In genomic region chr17:67475161-67475887, GRCh38 we compare ENCODE assay signal across 8 cellular contexts.
A peak's percentile ranks its signal among the peaks of the same experiment; 100 is the strongest.
DNase-seq lines count a peak whose midpoint lies in the region; ATAC-seq and TF ChIP-seq lines count a peak whose summit lies in the region.

No MANE protein-coding gene starts in this region.

- DNase-seq in AML-193 (lab: John Stamatoyannopoulos, UW) (peak; percentile 68 to 84), NCI-H1105 treated with DMSO at 0.1 percent for 48 hours (lab: John Stamatoyannopoulos, UW) (peak; percentile 83), SW 1271 (lab: John Stamatoyannopoulos, UW) (peak; percentile 50 to 76), Right ventricle myocardium superior (peak; percentile 88), prostate gland (ENCODE audit: low spot score) (peak; percentile 85), upper lobe of left lung (peak in 1 of 2 donors; percentile 87)
- peak; percentile 82 for DNase-seq in activated naive CD8-positive, alpha-beta T cell treated with anti-CD3 and anti-CD28 coated beads for 36 hours

- H3K4me3 Mint-ChIP-seq in activated naive CD8-positive, alpha-beta T cell treated with anti-CD3 and anti-CD28 coated beads for 36 hours, result peak overlapping the region; percentile 77

- intact Hi-C loops in Right ventricle myocardium superior (cut with DNase I), result loop anchor here (5.0 kb wide), 1 partner anchor 98 kb away; the partner anchor contains the start of gene PITPNC1
- intact Hi-C loops in prostate gland (cut with DNase I), result loop anchor here (2.0 to 10.0 kb wide), 2 partner anchors 97 to 129 kb away; no protein-coding TSS in a partner anchor

- TF ChIP-seq POLR2A in prostate gland (IDR thresholded peaks at IDR 0.05), result no peak
- TF ChIP-seq POLR2A in upper lobe of left lung (IDR thresholded peaks at IDR 0.05), result peak in 1 of 4 donors; percentile 16

- peak overlapping the region in 1 of 2 donors; percentile 50 for H3K27ac ChIP-seq in prostate gland
- H3K27ac ChIP-seq in upper lobe of left lung, result peak overlapping the region; percentile 4 to 69 (median 33)

- TF ChIP-seq EP300 in upper lobe of left lung (IDR thresholded peaks at IDR 0.05), result no peak

- H3K4me1 Mint-ChIP-seq in activated naive CD8-positive, alpha-beta T cell treated with anti-CD3 and anti-CD28 coated beads for 36 hours, result peaks cover 66% of the 10 kb centered on the region

- 34% methylated on average over 21 of the region's 21 CpGs for WGBS in prostate gland
- 40 to 41% methylated on average over 21 of the region's 21 CpGs for WGBS in upper lobe of left lung, 2 donors

- ATAC-seq in GM21526 (IDR thresholded peaks at IDR 0.05; ENCODE audit: low FRiP score, unreplicated experiment), result peak; percentile 65
- peak; percentile 87 for ATAC-seq in Right ventricle myocardium superior (ENCODE audit: poor library complexity)
- ATAC-seq in upper lobe of left lung (ENCODE audit: low FRiP score in 2 of 2), result peak; percentile 86 to 90

- H3K36me3 ChIP-seq in prostate gland, result no peaks in the 10 kb centered on the region
- H3K36me3 ChIP-seq in upper lobe of left lung, result no peaks in the 10 kb centered on the region

- no peaks in the 10 kb centered on the region for H3K27me3 Mint-ChIP-seq in activated naive CD8-positive, alpha-beta T cell treated with anti-CD3 and anti-CD28 coated beads for 36 hours

- H3K27ac Mint-ChIP-seq in activated naive CD8-positive, alpha-beta T cell treated with anti-CD3 and anti-CD28 coated beads for 36 hours, result peak overlapping the region; percentile 96

- no peaks in the 10 kb centered on the region for H3K4me1 ChIP-seq in prostate gland (replicated peaks)
- H3K4me1 ChIP-seq in upper lobe of left lung, result peaks cover 10 to 21% (median 16%) of the 10 kb centered on the region in 4 donors

- H3K4me3 ChIP-seq in prostate gland (no peak overlapping the region), upper lobe of left lung (no peak overlapping the region)

- H3K9me3 ChIP-seq in prostate gland, result no peaks in the 10 kb centered on the region
- no peaks in the 10 kb centered on the region for H3K9me3 ChIP-seq in upper lobe of left lung

- TF ChIP-seq CTCF in prostate gland (IDR thresholded peaks at IDR 0.05) (peak; percentile 27 to 93 (median 86)), upper lobe of left lung (IDR thresholded peaks at IDR 0.05) (peak; percentile 81 to 92 (median 91))

- H3K27me3 ChIP-seq in prostate gland (replicated peaks; ENCODE audit: insufficient read depth) (no peaks in the 10 kb centered on the region), upper lobe of left lung (no peaks in the 10 kb centered on the region)

- peaks cover 12% of the 10 kb centered on the region for H3K36me3 Mint-ChIP-seq in activated naive CD8-positive, alpha-beta T cell treated with anti-CD3 and anti-CD28 coated beads for 36 hours

- H3K9me3 Mint-ChIP-seq in activated naive CD8-positive, alpha-beta T cell treated with anti-CD3 and anti-CD28 coated beads for 36 hours, result peaks cover 7% of the 10 kb centered on the region
